Comparison of ENCODE assay signal across 10 cellular contexts in the genomic region with DNA sequence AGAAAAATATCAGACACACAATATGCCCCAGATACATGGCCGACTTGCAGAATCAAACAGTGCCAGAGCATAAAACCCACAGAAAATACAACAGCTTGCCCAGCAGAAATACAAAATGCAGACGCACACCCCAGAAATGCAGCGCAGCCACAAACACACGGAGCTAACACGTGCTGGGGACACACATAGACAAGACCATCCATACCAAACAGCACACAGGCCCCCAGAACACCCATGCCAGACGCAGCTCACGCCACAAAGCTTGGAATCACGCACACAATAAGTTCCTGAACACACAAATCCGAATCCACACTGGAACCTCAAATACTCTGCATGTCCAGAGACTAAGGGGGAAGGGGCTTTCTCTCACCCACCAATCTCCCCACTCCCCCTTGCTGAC. TPM values are rescaled to one million over a fixed set of nuclear protein-coding genes. Genes with fewer than 3 reads are reported as not detected.
DNase-seq lines count a peak whose midpoint lies in the region; ATAC-seq and TF ChIP-seq lines count a peak whose summit lies in the region.
"Had no signal": no experiment of that assay in that cellular context is flagged by ENCODE, and none has a peak within 500 bp of the region (broad histone marks: within the 10 kb centered on the region; RNA-seq: fewer than 3 reads in every experiment).

No MANE protein-coding gene starts in this region.

- H3K27ac ChIP-seq in mesendoderm (ENCODE audit: low read depth, low read length) = peak overlapping the region; percentile 92
- peak overlapping the region; percentile 95 for H3K27ac ChIP-seq in vagina

- peaks cover 2% of the 10 kb centered on the region for H3K79me1 ChIP-seq in mesendoderm (ENCODE audit: low read length)

- H3K4me3 ChIP-seq in mesendoderm (ENCODE audit: low read length) (no peak overlapping the region), vagina (peak overlapping the region; percentile 28 to 31)
- H3K4me3 ChIP-seq: cardiac muscle cell had no signal

- H3K4me3 Mint-ChIP-seq in stimulated activated naive CD8-positive, alpha-beta T cell treated with anti-CD3 and anti-CD28 coated beads, Interleukin-15, Interleukin-2, amounts not matched to agents 100 ng/mL and 50 ng/mL, for 24 hours = peak overlapping the region; percentile 79
- peak overlapping the region; percentile 50 for H3K4me3 Mint-ChIP-seq in activated naive CD8-positive, alpha-beta T cell treated with anti-CD3 and anti-CD28 coated beads for 36 hours

- no CpG with 5 or more reads among the region's 9 CpGs for WGBS in mesendoderm (ENCODE audit: extremely low coverage, insufficient coverage, low lambda C conversion rate)

- DNase-seq in stimulated activated naive CD8-positive, alpha-beta T cell treated with anti-CD3 and anti-CD28 coated beads, Interleukin-15, Interleukin-2, amounts not matched to agents 100 U/mL and 50 U/mL, for 24 hours = no peak
- no peak for DNase-seq in activated naive CD8-positive, alpha-beta T cell treated with anti-CD3 and anti-CD28 coated beads for 36 hours
- DNase-seq in mesendoderm (no peak), vagina (ENCODE audit: extremely low spot score in 2 of 2) (no peak), COLO829 (ENCODE audit: low spot score) (no peak)
- DNase-seq in stimulated activated CD8-positive, alpha-beta memory T cell treated with anti-CD3 and anti-CD28 coated beads, Interleukin-4, amount 100 ng/mL, for 48 hours = no peak
- DNase-seq: NCI-H187 had no signal

- peak overlapping the region; percentile 90 for H3K27ac Mint-ChIP-seq in stimulated activated naive CD8-positive, alpha-beta T cell treated with anti-CD3 and anti-CD28 coated beads, Interleukin-15, Interleukin-2, amounts not matched to agents 100 ng/mL and 50 ng/mL, for 24 hours
- H3K27ac Mint-ChIP-seq in activated naive CD8-positive, alpha-beta T cell treated with anti-CD3 and anti-CD28 coated beads for 36 hours = peak overlapping the region; percentile 85

- H4K5ac ChIP-seq in mesendoderm (ENCODE audit: low read length) = peak overlapping the region; percentile 77

- TF ChIP-seq POLR2A in vagina (IDR thresholded peaks at IDR 0.05) = no peak

- H3K18ac ChIP-seq in mesendoderm (ENCODE audit: low read length) = peak overlapping the region; percentile 60

- H3K56ac ChIP-seq in mesendoderm (ENCODE audit: low read length) = peak overlapping the region; percentile 94

- H2BK120ac ChIP-seq in mesendoderm (ENCODE audit: low read depth, low read length) = peak overlapping the region; percentile 39

- H3K27me3 ChIP-seq in mesendoderm (ENCODE audit: insufficient read depth, low read length, poor library complexity) (no peaks in the 10 kb centered on the region), vagina (no peaks in the 10 kb centered on the region)
- H3K27me3 ChIP-seq: cardiac muscle cell had no signal

- H3K9ac ChIP-seq in mesendoderm (ENCODE audit: low read length) = peak overlapping the region; percentile 72

- H3K79me2 ChIP-seq in mesendoderm (ENCODE audit: control insufficient read depth, insufficient read depth, low read length) = peaks cover 2% of the 10 kb centered on the region

- no peaks in the 10 kb centered on the region for H3K9me3 ChIP-seq in vagina

- intact Hi-C loops in vagina (cut with DNase I) = no loop called here

- no peak overlapping the region for H2BK15ac ChIP-seq in mesendoderm (replicated peaks; ENCODE audit: low read depth)

- H2BK5ac ChIP-seq in mesendoderm (ENCODE audit: low read length) = peak overlapping the region; percentile 99

- H3K23ac ChIP-seq in mesendoderm (ENCODE audit: low read length) = peak overlapping the region; percentile 99

- peaks cover 49% of the 10 kb centered on the region for H3K36me3 Mint-ChIP-seq in stimulated activated naive CD8-positive, alpha-beta T cell treated with anti-CD3 and anti-CD28 coated beads, Interleukin-15, Interleukin-2, amounts not matched to agents 100 ng/mL and 50 ng/mL, for 24 hours (ENCODE audit: low read depth)
- H3K36me3 Mint-ChIP-seq in activated naive CD8-positive, alpha-beta T cell treated with anti-CD3 and anti-CD28 coated beads for 36 hours = peaks cover 43% of the 10 kb centered on the region

- H3K4me1 ChIP-seq in mesendoderm (ENCODE audit: control insufficient read depth, low read depth, low read length) (peaks cover 37% of the 10 kb centered on the region), vagina (peaks cover 70% of the 10 kb centered on the region)

- H3K36me3 ChIP-seq in mesendoderm (ENCODE audit: control insufficient read depth, insufficient read depth, low read length) (peaks cover 1% of the 10 kb centered on the region), vagina (peaks cover 0 to 27% of the 10 kb centered on the region in 2 donors)
- H3K36me3 ChIP-seq: cardiac muscle cell had no signal

- peaks cover 80% of the 10 kb centered on the region for H3K4me1 Mint-ChIP-seq in stimulated activated naive CD8-positive, alpha-beta T cell treated with anti-CD3 and anti-CD28 coated beads, Interleukin-15, Interleukin-2, amounts not matched to agents 100 ng/mL and 50 ng/mL, for 24 hours (ENCODE audit: low read depth)
- H3K4me1 Mint-ChIP-seq in activated naive CD8-positive, alpha-beta T cell treated with anti-CD3 and anti-CD28 coated beads for 36 hours = peaks cover 62% of the 10 kb centered on the region

- no peak for TF ChIP-seq CTCF in vagina (IDR thresholded peaks at IDR 0.05)

- no peaks in the 10 kb centered on the region for H3K27me3 Mint-ChIP-seq in stimulated activated naive CD8-positive, alpha-beta T cell treated with anti-CD3 and anti-CD28 coated beads, Interleukin-15, Interleukin-2, amounts not matched to agents 100 ng/mL and 50 ng/mL, for 24 hours
- H3K27me3 Mint-ChIP-seq in activated naive CD8-positive, alpha-beta T cell treated with anti-CD3 and anti-CD28 coated beads for 36 hours = no peaks in the 10 kb centered on the region

- H3K4me2 ChIP-seq in mesendoderm (ENCODE audit: low read length) = peak overlapping the region; percentile 15

- H3K9me3 Mint-ChIP-seq in stimulated activated naive CD8-positive, alpha-beta T cell treated with anti-CD3 and anti-CD28 coated beads, Interleukin-15, Interleukin-2, amounts not matched to agents 100 ng/mL and 50 ng/mL, for 24 hours = no peaks in the 10 kb centered on the region
- H3K9me3 Mint-ChIP-seq in activated naive CD8-positive, alpha-beta T cell treated with anti-CD3 and anti-CD28 coated beads for 36 hours = no peaks in the 10 kb centered on the region

- no peak overlapping the region for H4K8ac ChIP-seq in mesendoderm (ENCODE audit: low read depth, low read length)

- no peak for ATAC-seq in stimulated activated naive CD8-positive, alpha-beta T cell treated with anti-CD3 and anti-CD28 coated beads, Interleukin-15, Interleukin-2, amounts not matched to agents 100 U/mL and 50 U/mL, for 24 hours
- ATAC-seq in GM21367 (IDR thresholded peaks at IDR 0.05; ENCODE audit: unreplicated experiment) = no peak

- peak overlapping the region; percentile 99 for H2AK5ac ChIP-seq in mesendoderm (ENCODE audit: low read length)

- peak overlapping the region; percentile 84 for H3K4ac ChIP-seq in mesendoderm (ENCODE audit: low read depth, low read length)

RNA-seq across cellular contexts. Expression of gene CCDC97, which starts 17.1 kb away (rescaled TPM):
- 10 to 100 TPM; 19.1 to 20.5 TPM for total RNA-seq in activated naive CD8-positive, alpha-beta T cell treated with anti-CD3 and anti-CD28 coated beads for 36 hours
- polyA plus RNA-seq in mesendoderm (2013, experiment 1 of 2) = 33.2 TPM
- polyA plus RNA-seq in mesendoderm (2013, experiment 2 of 2) = 32.2 TPM
- 16.9 TPM for total RNA-seq in vagina

RNA-seq across cellular contexts. Expression of gene TGFB1, which starts 26.6 kb away (rescaled TPM):
- total RNA-seq in activated naive CD8-positive, alpha-beta T cell treated with anti-CD3 and anti-CD28 coated beads for 36 hours = 100 to 1,000 TPM; 152 to 154 TPM
- polyA plus RNA-seq in mesendoderm (2013, experiment 1 of 2) = 36.8 TPM
- polyA plus RNA-seq in mesendoderm (2013, experiment 2 of 2) = 35.2 TPM
- 53.3 TPM for total RNA-seq in vagina

RNA-seq across cellular contexts. Expression of gene B9D2, which starts 36.9 kb away (rescaled TPM):
- total RNA-seq in activated naive CD8-positive, alpha-beta T cell treated with anti-CD3 and anti-CD28 coated beads for 36 hours = 1 to 10 TPM; 6.4 to 8.1 TPM
- polyA plus RNA-seq in mesendoderm (2013, experiment 1 of 2) = 3.4 TPM
- polyA plus RNA-seq in mesendoderm (2013, experiment 2 of 2) = 3.5 TPM
- not detected for total RNA-seq in vagina

RNA-seq across cellular contexts. Expression of gene TMEM91, which starts 49.3 kb away (rescaled TPM):
- total RNA-seq in activated naive CD8-positive, alpha-beta T cell treated with anti-CD3 and anti-CD28 coated beads for 36 hours = 1 to 10 TPM; 4.0 to 4.5 TPM
- polyA plus RNA-seq in mesendoderm (2013, experiment 1 of 2) = 3.0 TPM
- 2.9 TPM for polyA plus RNA-seq in mesendoderm (2013, experiment 2 of 2)
- total RNA-seq in vagina = 34.4 TPM
